13 cellular contexts compared by ENCODE assay signal in the genomic region with DNA sequence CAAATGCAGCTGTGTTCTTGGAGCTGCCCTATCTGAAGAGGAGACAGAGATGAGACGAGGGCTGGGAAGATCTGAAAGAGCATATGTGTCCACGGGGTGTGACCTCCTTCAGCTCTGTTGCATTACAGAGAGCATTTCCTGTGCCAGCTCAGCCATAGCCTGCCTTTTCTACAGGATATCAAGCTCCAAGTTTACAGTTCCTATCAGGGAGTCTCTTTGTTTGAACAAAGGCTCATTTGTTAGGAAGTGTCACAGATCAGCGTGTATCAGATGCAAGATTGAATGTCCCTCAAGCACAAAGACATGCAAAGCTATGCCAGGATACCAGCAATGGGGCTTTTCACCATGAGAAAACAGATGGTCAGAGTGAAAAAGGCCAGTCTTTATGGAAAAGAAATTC.
DNase-seq lines count a peak whose midpoint lies in the region; ATAC-seq and TF ChIP-seq lines count a peak whose summit lies in the region.
"Had no signal": no experiment of that assay in that cellular context is flagged by ENCODE, and none has a peak within 500 bp of the region (broad histone marks: within the 10 kb centered on the region; RNA-seq: fewer than 3 reads in every experiment).

No MANE protein-coding gene starts in this region.

- peak overlapping the region; percentile 48 for H3K27ac ChIP-seq in colonic mucosa
- H3K27ac ChIP-seq in mucosa of rectum (ENCODE audit: low read depth in 2 of 2, low read length in 2 of 2): peak overlapping the region; percentile 51 to 61
- H3K27ac ChIP-seq in esophagus muscularis mucosa (replicated peaks in 1 of 4): no peak overlapping the region
- H3K27ac ChIP-seq: esophagus squamous epithelium, lower lobe of right lung had no signal

- TF ChIP-seq POLR2A in esophagus muscularis mucosa (IDR thresholded peaks at IDR 0.05; ENCODE audit: low read depth): no peak

- no peak for DNase-seq in stimulated activated naive CD8-positive, alpha-beta T cell treated with anti-CD3 and anti-CD28 coated beads, Interleukin-15, amount 100 ng/mL, for 72 hours
- DNase-seq in stimulated activated naive CD8-positive, alpha-beta T cell treated with anti-CD3 and anti-CD28 coated beads, Interleukin-15, Interleukin-2, amounts not matched to agents 100 U/mL and 50 U/mL, for 24 hours: no peak
- DNase-seq in colonic mucosa (peak; percentile 61), NCI-H774 (lab: John Stamatoyannopoulos, UW) (no peak), SIG-M5 (lab: John Stamatoyannopoulos, UW) (no peak), esophagus muscularis mucosa (ENCODE audit: extremely low spot score) (no peak)
- DNase-seq: AML-193, esophagus squamous epithelium, lower lobe of right lung, NCI-H1694, T-cell had no signal

- H3K4me1 Mint-ChIP-seq in stimulated activated naive CD8-positive, alpha-beta T cell treated with anti-CD3 and anti-CD28 coated beads, Interleukin-15, amount 100 ng/mL, for 72 hours: no peaks in the 10 kb centered on the region
- H3K4me1 Mint-ChIP-seq: T-cell had no signal

- H3K4me3 ChIP-seq in colonic mucosa (no peak overlapping the region), mucosa of rectum (ENCODE audit: low read length in 2 of 2) (no peak overlapping the region), esophagus muscularis mucosa (no peak overlapping the region)
- H3K4me3 ChIP-seq: esophagus squamous epithelium, lower lobe of right lung had no signal

- intact Hi-C loops in colonic mucosa (cut with DNase I): no loop called here
- intact Hi-C loops in esophagus muscularis mucosa (cut with DNase I): no loop called here

- no peaks in the 10 kb centered on the region for H3K27me3 Mint-ChIP-seq in stimulated activated naive CD8-positive, alpha-beta T cell treated with anti-CD3 and anti-CD28 coated beads, Interleukin-15, amount 100 ng/mL, for 72 hours
- H3K27me3 Mint-ChIP-seq: T-cell had no signal

- no peak for TF ChIP-seq CTCF in colonic mucosa (IDR thresholded peaks at IDR 0.05)
- no peak for TF ChIP-seq CTCF in esophagus muscularis mucosa (IDR thresholded peaks at IDR 0.05)

- H3K9ac ChIP-seq in colonic mucosa (ENCODE audit: low read depth in 2 of 2, low read length in 2 of 2): no peak overlapping the region
- no peak overlapping the region for H3K9ac ChIP-seq in mucosa of rectum (ENCODE audit: low read depth in 1 of 2, low read length in 2 of 2)

- peak; percentile 20 for ATAC-seq in stimulated activated naive CD8-positive, alpha-beta T cell treated with anti-CD3 and anti-CD28 coated beads, Interleukin-15, amount 100 ng/mL, for 72 hours
- ATAC-seq in stimulated activated naive CD8-positive, alpha-beta T cell treated with anti-CD3 and anti-CD28 coated beads, Interleukin-15, Interleukin-2, amounts not matched to agents 100 U/mL and 50 U/mL, for 24 hours: no peak
- ATAC-seq in HG02610 (IDR thresholded peaks at IDR 0.05; ENCODE audit: unreplicated experiment): no peak
- ATAC-seq: T-cell had no signal

- H3K4me1 ChIP-seq in colonic mucosa (peaks cover 3% of the 10 kb centered on the region), mucosa of rectum (ENCODE audit: control insufficient read depth in 2 of 2, insufficient read depth in 2 of 2, low read length in 2 of 2) (peaks cover 3 to 9% of the 10 kb centered on the region in 2 donors), esophagus muscularis mucosa (no peaks in the 10 kb centered on the region)
- H3K4me1 ChIP-seq: esophagus squamous epithelium had no signal

- H3K36me3 ChIP-seq in colonic mucosa: no peaks in the 10 kb centered on the region
- H3K36me3 ChIP-seq in mucosa of rectum (ENCODE audit: control insufficient read depth in 2 of 2, insufficient read depth in 2 of 2, low read length in 2 of 2): no peaks in the 10 kb centered on the region
- H3K36me3 ChIP-seq in esophagus muscularis mucosa: no peaks in the 10 kb centered on the region
- H3K36me3 ChIP-seq: esophagus squamous epithelium, lower lobe of right lung had no signal

- H3K9me3 ChIP-seq in colonic mucosa (no peaks in the 10 kb centered on the region), mucosa of rectum (ENCODE audit: control insufficient read depth in 2 of 2, low read length in 2 of 2) (no peaks in the 10 kb centered on the region), esophagus muscularis mucosa (no peaks in the 10 kb centered on the region)
- H3K9me3 ChIP-seq: esophagus squamous epithelium, lower lobe of right lung had no signal

- H3K9me3 Mint-ChIP-seq in stimulated activated naive CD8-positive, alpha-beta T cell treated with anti-CD3 and anti-CD28 coated beads, Interleukin-15, amount 100 ng/mL, for 72 hours: no peaks in the 10 kb centered on the region
- H3K9me3 Mint-ChIP-seq: T-cell had no signal

- no peak overlapping the region for H3K27ac Mint-ChIP-seq in stimulated activated naive CD8-positive, alpha-beta T cell treated with anti-CD3 and anti-CD28 coated beads, Interleukin-15, amount 100 ng/mL, for 72 hours
- H3K27ac Mint-ChIP-seq: T-cell had no signal

- no peak for TF ChIP-seq EP300 in esophagus muscularis mucosa (IDR thresholded peaks at IDR 0.05)

- 53% methylated on average over 3 of the region's 3 CpGs for WGBS in esophagus muscularis mucosa

- H3K4me3 Mint-ChIP-seq in stimulated activated naive CD8-positive, alpha-beta T cell treated with anti-CD3 and anti-CD28 coated beads, Interleukin-15, amount 100 ng/mL, for 72 hours: no peak overlapping the region
- H3K4me3 Mint-ChIP-seq: T-cell had no signal

- no peaks in the 10 kb centered on the region for H3K27me3 ChIP-seq in colonic mucosa
- no peaks in the 10 kb centered on the region for H3K27me3 ChIP-seq in mucosa of rectum (ENCODE audit: control insufficient read depth in 2 of 2, insufficient read depth in 2 of 2, low read length in 2 of 2)
- H3K27me3 ChIP-seq in esophagus muscularis mucosa: no peaks in the 10 kb centered on the region
- H3K27me3 ChIP-seq: esophagus squamous epithelium had no signal

Comparison
In these comparisons a context has a peak if more than half of its experiments do, and no peak if none do; other contexts are left out.
1. H3K27ac ChIP-seq: peak in colonic mucosa (single experiment) and mucosa of rectum (2 of 2); none in esophagus muscularis mucosa (0 of 4).